Comparison of ENCODE assay signal across 33 cellular contexts in genomic region chr12:11686135-11686534, GRCh38. TPM values are rescaled to one million over a fixed set of nuclear protein-coding genes. Genes with fewer than 3 reads are reported as not detected.
DNase-seq lines count a peak whose midpoint lies in the region; ATAC-seq, FAIRE-seq and TF ChIP-seq lines count a peak whose summit lies in the region.
"Had no signal": no experiment of that assay in that cellular context is flagged by ENCODE, and none has a peak within 500 bp of the region (broad histone marks: within the 10 kb centered on the region; RNA-seq: fewer than 3 reads in every experiment).

No MANE protein-coding gene starts in this region.

- H3K9me3 ChIP-seq in T-helper 17 cell (ENCODE audit: control insufficient read depth, low read length, poor library complexity, severe bottlenecking) = no peaks in the 10 kb centered on the region
- no peaks in the 10 kb centered on the region for H3K9me3 ChIP-seq in neutrophil
- no peaks in the 10 kb centered on the region for H3K9me3 ChIP-seq in naive thymus-derived CD4-positive, alpha-beta T cell (ENCODE audit: control insufficient read depth in 2 of 3, low read length in 3 of 3)
- H3K9me3 ChIP-seq: esophagus squamous epithelium, left lung, SK-N-SH had no signal

- DNase-seq in GM12891 (ENCODE audit: insufficient read length, low spot score) = no peak
- DNase-seq in NCI-H146 (lab: John Stamatoyannopoulos, UW) = peak; percentile 98
- DNase-seq in T-helper 17 cell = no peak
- DNase-seq in naive thymus-derived CD4-positive, alpha-beta T cell = no peak
- DNase-seq: activated CD4-positive, alpha-beta T cell treated with anti-CD3 and anti-CD28 coated beads for 36 hours; activated CD8-positive, alpha-beta memory T cell treated with anti-CD3 and anti-CD28 coated beads for 24 hours; activated gamma-delta T cell; activated naive CD8-positive, alpha-beta T cell treated with anti-CD3 and anti-CD28 coated beads, Interleukin-2, amount 50 U/mL, for 24 hours; activated T-cell treated with anti-CD3 and anti-CD28 coated beads, Interleukin-2, amount 50 U/mL, for 1 hour; caudate nucleus; CD4-positive, CD25-positive, alpha-beta regulatory T cell; EL; esophagus squamous epithelium; foreskin melanocyte; heart right ventricle; HFFc6; left lung; NCI-H1048; NCI-H526 treated with DMSO at 0.1 percent for 48 hours; SK-N-SH; stimulated activated CD4-positive, alpha-beta T cell treated with anti-CD3 and anti-CD28 coated beads, Interleukin-15, amount 100 ng/mL, for 24 hours; stimulated activated naive CD4-positive, alpha-beta T cell treated with Interleukin-2 at 50 U/mL for 16 hours; T-helper 2 cell had no signal

- H3K4me3 Mint-ChIP-seq in T-helper 17 cell = no peak overlapping the region
- no peak overlapping the region for H3K4me3 Mint-ChIP-seq in naive thymus-derived CD4-positive, alpha-beta T cell
- H3K4me3 Mint-ChIP-seq: activated CD4-positive, alpha-beta T cell treated with anti-CD3 and anti-CD28 coated beads for 36 hours; activated naive CD8-positive, alpha-beta T cell treated with anti-CD3 and anti-CD28 coated beads, Interleukin-2, amount 50 U/mL, for 24 hours; CD4-positive, CD25-positive, alpha-beta regulatory T cell; GM23338; HFFc6 had no signal

- H3K4me1 ChIP-seq in neutrophil (ENCODE audit: control insufficient read depth in 1 of 2, insufficient read depth in 1 of 2, low read depth in 1 of 2, low read length in 1 of 2) = peaks cover 30 to 48% of the 10 kb centered on the region in 2 experiments
- H3K4me1 ChIP-seq in naive thymus-derived CD4-positive, alpha-beta T cell (ENCODE audit: control insufficient read depth in 2 of 2, insufficient read depth in 2 of 2, low read length in 2 of 2) = peaks cover 0 to 8% of the 10 kb centered on the region in 2 donors

- H3K27me3 Mint-ChIP-seq in T-helper 17 cell = no peaks in the 10 kb centered on the region
- no peaks in the 10 kb centered on the region for H3K27me3 Mint-ChIP-seq in naive thymus-derived CD4-positive, alpha-beta T cell
- H3K27me3 Mint-ChIP-seq: activated CD4-positive, alpha-beta T cell treated with anti-CD3 and anti-CD28 coated beads for 36 hours; activated naive CD8-positive, alpha-beta T cell treated with anti-CD3 and anti-CD28 coated beads, Interleukin-2, amount 50 U/mL, for 24 hours; CD4-positive, CD25-positive, alpha-beta regulatory T cell; IgD-negative memory B cell had no signal

- TF ChIP-seq CTCF in neutrophil (IDR thresholded peaks at IDR 0.05) = no peak

- H3K36me3 Mint-ChIP-seq in T-helper 17 cell (ENCODE audit: low read depth) = peaks cover 4% of the 10 kb centered on the region
- peaks cover 0 to 35% (median 26%) of the 10 kb centered on the region in 5 donors for H3K36me3 Mint-ChIP-seq in naive thymus-derived CD4-positive, alpha-beta T cell

- POLR2A ChIA-PET in naive thymus-derived CD4-positive, alpha-beta T cell (lab: Charles Lee) = no interaction called here

- no peaks in the 10 kb centered on the region for H3K36me3 ChIP-seq in neutrophil
- no peaks in the 10 kb centered on the region for H3K36me3 ChIP-seq in naive thymus-derived CD4-positive, alpha-beta T cell (ENCODE audit: control insufficient read depth in 2 of 3, insufficient read depth in 3 of 3, low read length in 3 of 3)
- H3K36me3 ChIP-seq: esophagus squamous epithelium, heart right ventricle, left lung had no signal

- intact Hi-C loops in naive thymus-derived CD4-positive, alpha-beta T cell (cut with micrococcal nuclease) = no loop called here

- peak overlapping the region; percentile 24 for H3K27ac Mint-ChIP-seq in T-helper 17 cell
- no peak overlapping the region for H3K27ac Mint-ChIP-seq in naive thymus-derived CD4-positive, alpha-beta T cell
- H3K27ac Mint-ChIP-seq: activated CD4-positive, alpha-beta T cell treated with anti-CD3 and anti-CD28 coated beads for 36 hours; activated naive CD8-positive, alpha-beta T cell treated with anti-CD3 and anti-CD28 coated beads, Interleukin-2, amount 50 U/mL, for 24 hours; GM23338; HFFc6; progenitor cell of endocrine pancreas had no signal

- ATAC-seq in T-helper 17 cell (no peak), HG03378 (IDR thresholded peaks at IDR 0.05; ENCODE audit: unreplicated experiment) (no peak), HG03045 (IDR thresholded peaks at IDR 0.05; ENCODE audit: unreplicated experiment) (no peak)
- no peak for ATAC-seq in naive thymus-derived CD4-positive, alpha-beta T cell
- ATAC-seq: activated CD4-positive, alpha-beta T cell treated with anti-CD3 and anti-CD28 coated beads for 36 hours; activated naive CD8-positive, alpha-beta T cell treated with anti-CD3 and anti-CD28 coated beads, Interleukin-2, amount 50 U/mL, for 24 hours; GM23338; heart right ventricle; left lung; sciatic nerve had no signal

- peaks cover 0 to 4% (median 0%) of the 10 kb centered on the region in 11 donors for H3K9me3 Mint-ChIP-seq in naive thymus-derived CD4-positive, alpha-beta T cell
- H3K9me3 Mint-ChIP-seq: activated naive CD8-positive, alpha-beta T cell treated with anti-CD3 and anti-CD28 coated beads, Interleukin-2, amount 50 U/mL, for 24 hours; HFFc6; IgD-negative memory B cell had no signal

- CTCF ChIA-PET in naive thymus-derived CD4-positive, alpha-beta T cell (lab: Charles Lee) = no interaction called here

- peak overlapping the region; percentile 67 for H3K27ac ChIP-seq in neutrophil
- no peak overlapping the region for H3K27ac ChIP-seq in naive thymus-derived CD4-positive, alpha-beta T cell (ENCODE audit: low read depth, low read length)
- H3K27ac ChIP-seq: esophagus squamous epithelium, heart right ventricle had no signal

- H3K27me3 ChIP-seq in neutrophil = no peaks in the 10 kb centered on the region
- H3K27me3 ChIP-seq in naive thymus-derived CD4-positive, alpha-beta T cell (ENCODE audit: control insufficient read depth in 2 of 2, insufficient read depth in 2 of 2, low read length in 2 of 2) = no peaks in the 10 kb centered on the region
- H3K27me3 ChIP-seq: esophagus squamous epithelium, heart right ventricle, left lung had no signal

- H3K4me1 Mint-ChIP-seq in T-helper 17 cell = peaks cover 42% of the 10 kb centered on the region
- peaks cover 35 to 60% (median 50%) of the 10 kb centered on the region in 7 donors for H3K4me1 Mint-ChIP-seq in naive thymus-derived CD4-positive, alpha-beta T cell

- no peak overlapping the region for H3K4me3 ChIP-seq in neutrophil (ENCODE audit: low read depth in 1 of 2, low read length in 1 of 2)
- no peak overlapping the region for H3K4me3 ChIP-seq in naive thymus-derived CD4-positive, alpha-beta T cell (ENCODE audit: low read length)
- H3K4me3 ChIP-seq: esophagus squamous epithelium, GM12878, GM23338, heart right ventricle, left lung had no signal

- peak; percentile 20 for FAIRE-seq in GM12891 (lab: Jason Lieb, UNC)
- FAIRE-seq: endometrium, GM12878, urothelium cell line had no signal

- no peak for TF ChIP-seq POLR2A in GM12891 (IDR thresholded peaks at IDR 0.05; ENCODE audit: low read depth, low read length)

TF ChIP-seq in GM12891, 5 proteins besides CTCF, POLR2A, EP300 and RAD21:
- TF ChIP-seq POU2F2 (IDR thresholded peaks at IDR 0.05; ENCODE audit: low read depth, low read length) = no peak
- TF ChIP-seq SPI1 (IDR thresholded peaks at IDR 0.05; ENCODE audit: low read depth, low read length) = no peak

RNA-seq across cellular contexts. Expression of gene ETV6, which starts 36.7 kb away (rescaled TPM):
- 23.0 TPM for polyA plus RNA-seq in GM12891 (2012; ENCODE audit: low read depth, missing spikeins)
- total RNA-seq in T-helper 17 cell = 10 to 100 TPM; 57.3 to 60.6 TPM
- total RNA-seq in naive thymus-derived CD4-positive, alpha-beta T cell = 10 to 100 TPM; 24.2 to 70.3 (median 38.0) TPM
- polyA plus RNA-seq in naive thymus-derived CD4-positive, alpha-beta T cell = 1 to 10 TPM; 2.2 to 5.5 TPM
